ENCODE assay signal across 9 cellular contexts in genomic region chr12:124898200-124898950, GRCh38. TPM values are rescaled to one million over a fixed set of nuclear protein-coding genes. Genes with fewer than 3 reads are reported as not detected.
DNase-seq lines count a peak whose midpoint lies in the region; ATAC-seq and TF ChIP-seq lines count a peak whose summit lies in the region.
"Had no signal": no experiment of that assay in that cellular context is flagged by ENCODE, and none has a peak within 500 bp of the region (broad histone marks: within the 10 kb centered on the region; RNA-seq: fewer than 3 reads in every experiment).

No MANE protein-coding gene starts in this region.

- H3K4me3 ChIP-seq in OCI-LY3 (ENCODE audit: low read length) (peak overlapping the region; percentile 72), fibroblast of lung (replicated peaks in 1 of 4; ENCODE audit: control extremely low read depth in 1 of 4, insufficient read depth in 1 of 4, low read depth in 3 of 4, low read length in 4 of 4) (peak overlapping the region in 3 of 4 experiments; percentile 1 to 32 (median 7)), parathyroid adenoma (ENCODE audit: low read depth, low read length) (no peak overlapping the region)

- H3K4me1 ChIP-seq in OCI-LY3 (ENCODE audit: low read length): peaks cover 40% of the 10 kb centered on the region
- peaks cover 10% of the 10 kb centered on the region for H3K4me1 ChIP-seq in fibroblast of lung (ENCODE audit: control insufficient read depth, extremely low read depth, insufficient read depth, low read length)
- H3K4me1 ChIP-seq in parathyroid adenoma: no peaks in the 10 kb centered on the region

- peak overlapping the region; percentile 89 for H3K4me2 ChIP-seq in OCI-LY3 (ENCODE audit: low read length)
- peak overlapping the region; percentile 62 for H3K4me2 ChIP-seq in fibroblast of lung (ENCODE audit: extremely low read depth, insufficient read depth, low read length)
- H3K4me2 ChIP-seq in parathyroid adenoma (ENCODE audit: low read length): no peak overlapping the region

- H3K9me3 ChIP-seq in OCI-LY3 (ENCODE audit: insufficient read depth, low read length) (no peaks in the 10 kb centered on the region), fibroblast of lung (ENCODE audit: control insufficient read depth, insufficient read depth, low read depth, low read length) (no peaks in the 10 kb centered on the region), parathyroid adenoma (ENCODE audit: control insufficient read depth, low read length) (no peaks in the 10 kb centered on the region)

- ATAC-seq in HG03108 (IDR thresholded peaks at IDR 0.05; ENCODE audit: unreplicated experiment) (peak; percentile 46), GM19035 (IDR thresholded peaks at IDR 0.05; ENCODE audit: unreplicated experiment) (no peak)

- no peaks in the 10 kb centered on the region for H3K79me2 ChIP-seq in OCI-LY3 (ENCODE audit: low read length)
- no peaks in the 10 kb centered on the region for H3K79me2 ChIP-seq in fibroblast of lung (ENCODE audit: control insufficient read depth, insufficient read depth, low read length)
- no peaks in the 10 kb centered on the region for H3K79me2 ChIP-seq in parathyroid adenoma

- no peaks in the 10 kb centered on the region for H3K9me3 Mint-ChIP-seq in activated T-cell treated with anti-CD3 and anti-CD28 coated beads, Interleukin-2, amount 50 U/mL, for 24 hours

- H3K4me1 Mint-ChIP-seq in activated T-cell treated with anti-CD3 and anti-CD28 coated beads, Interleukin-2, amount 50 U/mL, for 24 hours (ENCODE audit: low read depth): peaks cover 12% of the 10 kb centered on the region

- H3K4me3 Mint-ChIP-seq in activated T-cell treated with anti-CD3 and anti-CD28 coated beads, Interleukin-2, amount 50 U/mL, for 24 hours: no peak overlapping the region

- TF ChIP-seq CTCF in OCI-LY3 (IDR thresholded peaks at IDR 0.05; ENCODE audit: low read depth, low read length) (peak; percentile 72), fibroblast of lung (conservative IDR thresholded peaks at IDR 0.05 in 1 of 2, IDR thresholded peaks at IDR 0.05 in 1 of 2; ENCODE audit: low read depth in 1 of 2, low read length in 2 of 2) (peak; percentile 58 to 63), parathyroid adenoma (IDR thresholded peaks at IDR 0.05) (peak; percentile 43)

- peaks cover 6% of the 10 kb centered on the region; the same call in 1 of the 2 replicates for H3K27me3 ChIP-seq in OCI-LY3 (ENCODE audit: low read depth, low read length)
- H3K27me3 ChIP-seq in fibroblast of lung (ENCODE audit: control insufficient read depth, insufficient read depth, low read length): no peaks in the 10 kb centered on the region
- no peaks in the 10 kb centered on the region for H3K27me3 ChIP-seq in parathyroid adenoma (ENCODE audit: control insufficient read depth, insufficient read depth, low read length)

- H3K36me3 ChIP-seq in OCI-LY3 (replicated peaks; ENCODE audit: low read depth, low read length): no peaks in the 10 kb centered on the region
- H3K36me3 ChIP-seq in fibroblast of lung (ENCODE audit: control insufficient read depth, insufficient read depth, low read length): no peaks in the 10 kb centered on the region
- no peaks in the 10 kb centered on the region for H3K36me3 ChIP-seq in parathyroid adenoma (ENCODE audit: control insufficient read depth, insufficient read depth, low read length)

- peak overlapping the region; percentile 43; the same call in 1 of the 2 replicates for H3K9ac ChIP-seq in OCI-LY3 (ENCODE audit: low read length)
- no peak overlapping the region for H3K9ac ChIP-seq in fibroblast of lung (ENCODE audit: insufficient read depth, low read length)
- no peak overlapping the region for H3K9ac ChIP-seq in parathyroid adenoma

- peak overlapping the region; percentile 33 for H2AFZ ChIP-seq in OCI-LY3 (ENCODE audit: low read depth, low read length)
- peak overlapping the region; percentile 21 for H2AFZ ChIP-seq in fibroblast of lung (ENCODE audit: low read length)
- H2AFZ ChIP-seq in parathyroid adenoma: no peak overlapping the region

- H3K36me3 Mint-ChIP-seq in activated T-cell treated with anti-CD3 and anti-CD28 coated beads, Interleukin-2, amount 50 U/mL, for 24 hours (ENCODE audit: low read depth): no peaks in the 10 kb centered on the region
- H3K36me3 Mint-ChIP-seq: brain had no signal

- H3K27ac ChIP-seq in OCI-LY3 (ENCODE audit: low read length) (no peak overlapping the region), fibroblast of lung (ENCODE audit: insufficient read depth, low read length) (no peak overlapping the region), parathyroid adenoma (no peak overlapping the region)

- no peaks in the 10 kb centered on the region for H4K20me1 ChIP-seq in OCI-LY3 (ENCODE audit: insufficient read depth, low read length)
- H4K20me1 ChIP-seq in fibroblast of lung (ENCODE audit: control insufficient read depth, extremely low read depth, insufficient read depth, low read length): no peaks in the 10 kb centered on the region

- peak; percentile 55 for DNase-seq in GM03348 (ENCODE audit: low spot score)
- DNase-seq in activated T-cell treated with anti-CD3 and anti-CD28 coated beads, Interleukin-2, amount 50 U/mL, for 24 hours: peak; percentile 72
- DNase-seq in fibroblast of lung (ENCODE audit: low read depth in 2 of 2): peak; percentile 17 to 48
- DNase-seq in NCI-H2029 treated with DMSO at 0.1 percent for 48 hours (lab: John Stamatoyannopoulos, UW): no peak

- no peak overlapping the region for H3K27ac Mint-ChIP-seq in activated T-cell treated with anti-CD3 and anti-CD28 coated beads, Interleukin-2, amount 50 U/mL, for 24 hours

- no peaks in the 10 kb centered on the region for H3K27me3 Mint-ChIP-seq in activated T-cell treated with anti-CD3 and anti-CD28 coated beads, Interleukin-2, amount 50 U/mL, for 24 hours

RNA-seq across cellular contexts. Expression of gene UBC, which starts 16.1 kb away (rescaled TPM):
- total RNA-seq in fibroblast of lung: 1,743 and 2,362 TPM in 2 replicates
- 2,019 and 3,087 TPM in 2 replicates for polyA plus RNA-seq in fibroblast of lung
- 1,272 and 1,540 TPM in 2 replicates for polyA plus RNA-seq in fibroblast of lung (2012)
- polyA minus RNA-seq in fibroblast of lung (ENCODE audit: low replicate concordance): 2,337 and 2,675 TPM in 2 replicates

RNA-seq across cellular contexts. Expression of gene SCARB1, which starts 34.7 kb away (rescaled TPM):
- total RNA-seq in fibroblast of lung: 5.1 and 14.7 TPM in 2 replicates
- 32.5 and 39.4 TPM in 2 replicates for polyA plus RNA-seq in fibroblast of lung
- 35.6 and 39.8 TPM in 2 replicates for polyA plus RNA-seq in fibroblast of lung (2012)
- polyA minus RNA-seq in fibroblast of lung (ENCODE audit: low replicate concordance): 69.9 and 70.9 TPM in 2 replicates
